In genomic region chr10:2893991-2894390, GRCh38 we compare ENCODE assay signal across 25 cellular contexts.
A peak's percentile ranks its signal among the peaks of the same experiment; 100 is the strongest.
DNase-seq lines count a peak whose midpoint lies in the region; ATAC-seq and TF ChIP-seq lines count a peak whose summit lies in the region.
"Had no signal": no experiment of that assay in that cellular context is flagged by ENCODE, and none has a peak within 500 bp of the region (broad histone marks: within the 10 kb centered on the region; RNA-seq: fewer than 3 reads in every experiment).

No MANE protein-coding gene starts in this region.

- H3K27ac Mint-ChIP-seq in H9 (peak overlapping the region in 1 of 3 experiments; percentile 20; a peak in 1 of 7 replicates), T-helper 17 cell (no peak overlapping the region)
- H3K27ac Mint-ChIP-seq: B cell; CD4-positive, alpha-beta memory T cell; CD4-positive, CD25-positive, alpha-beta regulatory T cell; CD8-positive, alpha-beta memory T cell had no signal

- no peak for TF ChIP-seq EP300 in SK-N-SH (IDR thresholded peaks at IDR 0.05; ENCODE audit: borderline replicate concordance in 1 of 2, low read depth in 1 of 2, low read length in 1 of 2)

- CTCF ChIA-PET in SK-N-SH (lab: Yijun Ruan, JAX), result no interaction called here

- H4K91ac ChIP-seq in H9 (ENCODE audit: insufficient read length, low read depth, low read length) (no peak overlapping the region), neuronal stem cell (ENCODE audit: low read depth, low read length, poor library complexity) (no peak overlapping the region)

- intact Hi-C loops in heart right ventricle (cut with DNase I), result no loop called here

- no peak for ATAC-seq in heart right ventricle
- ATAC-seq in T-helper 17 cell, result no peak
- ATAC-seq: A549, GM12878 had no signal

- no peaks in the 10 kb centered on the region for H3K9me2 ChIP-seq in SK-N-SH

- no peak overlapping the region for H3K4ac ChIP-seq in H9 (ENCODE audit: low read depth, low read length)
- H3K4ac ChIP-seq in neuronal stem cell (ENCODE audit: low read length), result no peak overlapping the region

- no peaks in the 10 kb centered on the region for H3K27me3 ChIP-seq in right atrium auricular region
- H3K27me3 ChIP-seq in heart right ventricle, result peaks cover 0 to 16% (median 6%) of the 10 kb centered on the region in 7 donors
- no peaks in the 10 kb centered on the region for H3K27me3 ChIP-seq in H9 (ENCODE audit: insufficient read depth, low read length)
- H3K27me3 ChIP-seq in neuronal stem cell (ENCODE audit: control insufficient read depth in 3 of 3, insufficient read depth in 3 of 3, low read depth in 1 of 3, low read length in 3 of 3), result no peaks in the 10 kb centered on the region
- peaks cover 47% of the 10 kb centered on the region for H3K27me3 ChIP-seq in SK-N-SH (ENCODE audit: insufficient read depth)
- H3K27me3 ChIP-seq: BLaER1 treated with 17β-estradiol and CSF1 and Interleukin-3, amounts not matched to agents 10 nM and 100 nM had no signal

- no peak overlapping the region for H3K9ac ChIP-seq in H9 (ENCODE audit: extremely low read depth, insufficient read length, low read length)
- no peak overlapping the region for H3K9ac ChIP-seq in neuronal stem cell (ENCODE audit: low read depth, low read length, poor library complexity)
- H3K9ac ChIP-seq in SK-N-SH, result no peak overlapping the region
- H3K9ac ChIP-seq: BLaER1 treated with 17β-estradiol and CSF1 and Interleukin-3, amounts not matched to agents 10 nM and 100 nM had no signal

- no peaks in the 10 kb centered on the region for H3K36me3 Mint-ChIP-seq in H9 (ENCODE audit: insufficient read depth in 1 of 3, low read depth in 3 of 3)
- no peaks in the 10 kb centered on the region for H3K36me3 Mint-ChIP-seq in T-helper 17 cell (ENCODE audit: low read depth)
- H3K36me3 Mint-ChIP-seq: CD4-positive, alpha-beta memory T cell; CD4-positive, CD25-positive, alpha-beta regulatory T cell; CD8-positive, alpha-beta memory T cell had no signal

- DNase-seq in right atrium auricular region (ENCODE audit: low spot score), result peak; percentile 46
- no peak for DNase-seq in heart right ventricle
- DNase-seq in H9, result no peak
- no peak for DNase-seq in neuronal stem cell (ENCODE audit: low spot score)
- DNase-seq in T-helper 17 cell, result no peak
- no peak for DNase-seq in SK-N-SH
- no peak for DNase-seq in NCI-H2196 (lab: John Stamatoyannopoulos, UW; ENCODE audit: unreplicated experiment)
- DNase-seq: AML-193; CD4-positive, alpha-beta memory T cell; CD4-positive, CD25-positive, alpha-beta regulatory T cell; CD8-positive, alpha-beta memory T cell; COR-L47; DMS 273 treated with DMSO at 0.1 percent for 48 hours; DMS153; DMS53; DMS79; DND-41; EL; GDM1 had no signal

- no peak overlapping the region for H3T11ph ChIP-seq in H9 (ENCODE audit: low read length)

- no peaks in the 10 kb centered on the region for H3K79me1 ChIP-seq in H9 (ENCODE audit: insufficient read depth, low read depth, low read length, poor library complexity, severe bottlenecking)
- H3K79me1 ChIP-seq in neuronal stem cell (ENCODE audit: low read depth, low read length), result no peaks in the 10 kb centered on the region

- POLR2A ChIA-PET in SK-N-SH (lab: Yijun Ruan, JAX), result no interaction called here

- H4K20me1 ChIP-seq in H9 (ENCODE audit: control insufficient read depth, insufficient read depth, insufficient read length), result no peaks in the 10 kb centered on the region
- no peaks in the 10 kb centered on the region for H4K20me1 ChIP-seq in SK-N-SH (ENCODE audit: insufficient read depth)
- H4K20me1 ChIP-seq: BLaER1 treated with 17β-estradiol and CSF1 and Interleukin-3, amounts not matched to agents 10 nM and 100 nM had no signal

- H3K9me3 ChIP-seq in right atrium auricular region (no peaks in the 10 kb centered on the region), heart right ventricle (no peaks in the 10 kb centered on the region), H9 (ENCODE audit: control insufficient read depth, low read depth, low read length) (no peaks in the 10 kb centered on the region), neuronal stem cell (replicated peaks in 1 of 2; ENCODE audit: control insufficient read depth in 2 of 2, insufficient read depth in 1 of 2, low read depth in 1 of 2, low read length in 2 of 2) (no peaks in the 10 kb centered on the region), T-helper 17 cell (ENCODE audit: control insufficient read depth, low read length, poor library complexity, severe bottlenecking) (no peaks in the 10 kb centered on the region), SK-N-SH (no peaks in the 10 kb centered on the region)
- H3K9me3 ChIP-seq: A549; BLaER1 treated with 17β-estradiol and CSF1 and Interleukin-3, amounts not matched to agents 10 nM and 100 nM had no signal

- H3K4me2 ChIP-seq in H9 (ENCODE audit: insufficient read depth, insufficient read length, low read length) (no peak overlapping the region), neuronal stem cell (ENCODE audit: insufficient read depth, low read length, poor library complexity, severe bottlenecking) (no peak overlapping the region), SK-N-SH (no peak overlapping the region)
- H3K4me2 ChIP-seq: A549; BLaER1 treated with 17β-estradiol and CSF1 and Interleukin-3, amounts not matched to agents 10 nM and 100 nM had no signal

- H3K27me3 Mint-ChIP-seq in H9 (ENCODE audit: low read depth), result peaks cover 4% of the 10 kb centered on the region
- peaks cover 46% of the 10 kb centered on the region for H3K27me3 Mint-ChIP-seq in T-helper 17 cell

- no peak overlapping the region for H2BK20ac ChIP-seq in H9 (ENCODE audit: low read depth, low read length, poor library complexity, severe bottlenecking)

- H3K23ac ChIP-seq in H9 (ENCODE audit: insufficient read length, low read depth, low read length), result no peak overlapping the region
- H3K23ac ChIP-seq in neuronal stem cell (ENCODE audit: low read depth, low read length, poor library complexity), result no peak overlapping the region

- H4K8ac ChIP-seq in H9 (replicated peaks; ENCODE audit: insufficient read length, low read depth, low read length), result no peak overlapping the region
- no peak overlapping the region for H4K8ac ChIP-seq in neuronal stem cell (ENCODE audit: low read depth, low read length)

- no peaks in the 10 kb centered on the region for H3K79me2 ChIP-seq in H9 (ENCODE audit: insufficient read depth, low read length)
- H3K79me2 ChIP-seq in SK-N-SH (ENCODE audit: insufficient read depth), result no peaks in the 10 kb centered on the region

- H3K23me2 ChIP-seq in H9 (ENCODE audit: insufficient read length, low read depth, low read length, poor library complexity, severe bottlenecking), result no peaks in the 10 kb centered on the region

- no peak overlapping the region for H2BK15ac ChIP-seq in H9 (ENCODE audit: low read depth, low read length)
- peak overlapping the region; percentile 45 for H2BK15ac ChIP-seq in neuronal stem cell (ENCODE audit: low read length)

- H3K4me3 Mint-ChIP-seq in H9, result no peak overlapping the region
- H3K4me3 Mint-ChIP-seq in T-helper 17 cell, result no peak overlapping the region
- H3K4me3 Mint-ChIP-seq: B cell; CD4-positive, alpha-beta memory T cell; CD4-positive, CD25-positive, alpha-beta regulatory T cell; CD8-positive, alpha-beta memory T cell had no signal

- H2AK5ac ChIP-seq in H9 (ENCODE audit: insufficient read length, low read length) (no peak overlapping the region), neuronal stem cell (ENCODE audit: low read depth, low read length) (no peak overlapping the region)

- H3K4me1 ChIP-seq in right atrium auricular region, result no peaks in the 10 kb centered on the region
- H3K4me1 ChIP-seq in heart right ventricle, result no peaks in the 10 kb centered on the region
- no peaks in the 10 kb centered on the region for H3K4me1 ChIP-seq in H9 (ENCODE audit: insufficient read depth, low read length)
- H3K4me1 ChIP-seq in neuronal stem cell (ENCODE audit: control insufficient read depth in 2 of 2, insufficient read depth in 1 of 2, low read depth in 1 of 2, low read length in 2 of 2), result peaks cover 0 to 4% of the 10 kb centered on the region in 2 donors
- H3K4me1 ChIP-seq in SK-N-SH (ENCODE audit: control insufficient read depth in 1 of 2, insufficient read depth in 2 of 2, low read depth in 1 of 2, low read length in 1 of 2), result peaks cover 0 to 4% of the 10 kb centered on the region in 2 experiments; a peak in 1 of 4 replicates
- H3K4me1 ChIP-seq: A549 had no signal

- 85 to 88% methylated on average over 16 of the region's 16 CpGs for WGBS in heart right ventricle, 2 donors
- no CpG with 5 or more reads among the region's 16 CpGs for WGBS in H9 (ENCODE audit: extremely low coverage, insufficient read length, low lambda C conversion rate)
- no CpG with 5 or more reads among the region's 16 CpGs for WGBS in neuronal stem cell (ENCODE audit: extremely low coverage in 2 of 2, insufficient read length in 2 of 2, insufficient replicate concordance in 1 of 2), 2 donors
- WGBS in SK-N-SH (ENCODE audit: low lambda C conversion rate), result 68% methylated on average over 16 of the region's 16 CpGs

- H3K4me3 ChIP-seq in right atrium auricular region (no peak overlapping the region), heart right ventricle (no peak overlapping the region), neuronal stem cell (ENCODE audit: low read length in 2 of 2) (no peak overlapping the region), SK-N-SH (ENCODE audit: low read depth in 2 of 2, low read length in 1 of 2) (no peak overlapping the region)
- H3K4me3 ChIP-seq: A549; BLaER1 treated with 17β-estradiol and CSF1 and Interleukin-3, amounts not matched to agents 10 nM and 100 nM; GM12878 had no signal

- H2BK5ac ChIP-seq in H9 (ENCODE audit: insufficient read length, low read length) (no peak overlapping the region), neuronal stem cell (ENCODE audit: low read length) (no peak overlapping the region)

- TF ChIP-seq RAD21 in SK-N-SH (IDR thresholded peaks at IDR 0.05; ENCODE audit: low read length), result no peak

- H2AFZ ChIP-seq in H9 (ENCODE audit: low read length) (no peak overlapping the region), neuronal stem cell (ENCODE audit: low read length) (no peak overlapping the region), SK-N-SH (ENCODE audit: low read depth) (no peak overlapping the region)

- H2BK12ac ChIP-seq in H9 (ENCODE audit: insufficient read length, low read depth, low read length) (no peak overlapping the region), neuronal stem cell (ENCODE audit: low read length) (no peak overlapping the region)

- H3K36me3 ChIP-seq in right atrium auricular region (no peaks in the 10 kb centered on the region), heart right ventricle (no peaks in the 10 kb centered on the region), neuronal stem cell (replicated peaks in 1 of 2; ENCODE audit: control insufficient read depth in 2 of 2, insufficient read depth in 2 of 2, low read length in 2 of 2) (no peaks in the 10 kb centered on the region), SK-N-SH (replicated peaks in 1 of 2; ENCODE audit: control insufficient read depth in 1 of 2, insufficient read depth in 2 of 2, low read length in 1 of 2) (no peaks in the 10 kb centered on the region)
- H3K36me3 ChIP-seq: BLaER1 treated with 17β-estradiol and CSF1 and Interleukin-3, amounts not matched to agents 10 nM and 100 nM had no signal

- H2BK120ac ChIP-seq in H9 (ENCODE audit: low read depth, low read length, poor library complexity, severe bottlenecking) (no peak overlapping the region), neuronal stem cell (ENCODE audit: low read depth, low read length) (no peak overlapping the region)

- no peak for TF ChIP-seq CTCF in right atrium auricular region (IDR thresholded peaks at IDR 0.05)
- TF ChIP-seq CTCF in heart right ventricle (IDR thresholded peaks at IDR 0.05), result no peak
- TF ChIP-seq CTCF in H9 (conservative IDR thresholded peaks at IDR 0.05), result no peak
- no peak for TF ChIP-seq CTCF in SK-N-SH (IDR thresholded peaks at IDR 0.05)

- H3K4me1 Mint-ChIP-seq in H9 (peaks cover 6 to 13% of the 10 kb centered on the region in 2 experiments), T-helper 17 cell (peaks cover 2% of the 10 kb centered on the region)
- H3K4me1 Mint-ChIP-seq: B cell; CD4-positive, alpha-beta memory T cell; CD4-positive, CD25-positive, alpha-beta regulatory T cell had no signal

- H3F3A ChIP-seq in SK-N-SH (replicated peaks; ENCODE audit: insufficient read depth), result no peaks in the 10 kb centered on the region

- H3K14ac ChIP-seq in H9 (ENCODE audit: insufficient read depth, low read length) (peak overlapping the region; percentile 4; the same call in 1 of the 2 replicates), neuronal stem cell (ENCODE audit: low read length) (no peak overlapping the region)

- no peak overlapping the region for H3K27ac ChIP-seq in right atrium auricular region
- no peak overlapping the region for H3K27ac ChIP-seq in heart right ventricle
- H3K27ac ChIP-seq in H9 (ENCODE audit: insufficient read length, low read depth, low read length), result no peak overlapping the region
- H3K27ac ChIP-seq in neuronal stem cell (replicated peaks; ENCODE audit: low read length), result no peak overlapping the region
- H3K27ac ChIP-seq in SK-N-SH (ENCODE audit: low read depth in 2 of 2, low read length in 1 of 2), result no peak overlapping the region
- H3K27ac ChIP-seq: 22Rv1; A549; BLaER1 treated with 17β-estradiol and CSF1 and Interleukin-3, amounts not matched to agents 10 nM and 100 nM; C4-2B had no signal

- H4K5ac ChIP-seq in H9 (ENCODE audit: insufficient read length, low read depth, low read length), result no peak overlapping the region

- H3K9me3 Mint-ChIP-seq in H9, result no peaks in the 10 kb centered on the region
- H3K9me3 Mint-ChIP-seq: CD4-positive, alpha-beta memory T cell; CD8-positive, alpha-beta memory T cell had no signal

- no peak overlapping the region for H3K18ac ChIP-seq in H9 (ENCODE audit: insufficient read length, low read depth, low read length)
- H3K18ac ChIP-seq in neuronal stem cell (ENCODE audit: low read length), result peak overlapping the region; percentile 20

- no peak overlapping the region for H3K56ac ChIP-seq in H9 (ENCODE audit: insufficient read length, low read depth, low read length)
